In the genomic region with DNA sequence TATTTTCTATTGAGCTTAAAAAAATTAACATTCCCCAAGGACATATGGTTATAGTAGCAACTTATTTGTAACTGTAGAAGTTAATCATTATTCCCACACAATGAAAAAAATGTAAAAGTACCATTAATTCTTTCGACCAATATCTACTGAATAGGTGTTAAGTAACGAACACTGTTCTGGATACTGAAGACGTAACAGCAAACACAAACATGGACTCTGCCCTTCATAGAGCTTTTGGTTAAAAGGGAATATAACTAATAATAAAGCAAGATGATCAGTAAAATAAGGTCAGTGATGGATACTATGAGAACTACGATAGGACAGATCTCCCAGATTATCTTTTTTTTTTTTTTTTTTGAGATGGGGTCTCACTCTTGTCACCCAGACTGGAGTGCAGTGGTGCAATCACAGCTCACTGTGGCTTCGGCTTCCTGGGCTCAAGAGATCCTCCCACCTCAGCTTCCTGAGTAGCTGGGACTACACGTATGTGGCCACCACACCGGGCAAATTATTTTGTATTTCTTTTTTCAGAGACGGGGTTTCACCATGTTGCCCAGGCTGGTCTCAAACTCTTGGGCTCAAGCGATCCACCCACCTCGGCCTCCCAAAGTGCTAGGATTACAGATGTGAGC, we compare ENCODE assay signal across 17 cellular contexts.
DNase-seq lines count a peak whose midpoint lies in the region; ATAC-seq and TF ChIP-seq lines count a peak whose summit lies in the region.
"Had no signal": no experiment of that assay in that cellular context is flagged by ENCODE, and none has a peak within 500 bp of the region (broad histone marks: within the 10 kb centered on the region; RNA-seq: fewer than 3 reads in every experiment).

No MANE protein-coding gene starts in this region.

- H3K27ac ChIP-seq in endodermal cell (ENCODE audit: low read depth, low read length): no peak overlapping the region
- no peak overlapping the region for H3K27ac ChIP-seq in osteoblast (ENCODE audit: low read depth, low read length)
- H3K27ac ChIP-seq: HL-60 had no signal

- DNase-seq in natural killer cell (no peak), endodermal cell (no peak), osteoblast (ENCODE audit: insufficient read length, low spot score, missing footprints) (peak; percentile 19), SW 1271 (lab: John Stamatoyannopoulos, UW) (no peak), AG08396 (ENCODE audit: low spot score) (no peak), middle frontal gyrus (ENCODE audit: extremely low spot score, low spot score) (no peak)
- DNase-seq in natural killer cell treated with Interleukin-12 subunit alpha and Interleukin-12 subunit beta and Interleukin-15 and Interleukin-18, amount 100 ng/mL, for 72 hours (ENCODE audit: low spot score): no peak
- DNase-seq: 8988T; BE2C; C1 segment of cervical spinal cord; Caco-2; CD4-positive, CD25-positive, alpha-beta regulatory T cell; GDM1; HCEC 1CT; IMR-90 had no signal

- WGBS in endodermal cell (ENCODE audit: insufficient coverage in 1 of 2, insufficient read length in 1 of 2), 2 experiments: 94 to 96% methylated on average over 8 to 10 of the region's 10 CpGs

- H3K4me2 ChIP-seq in osteoblast (ENCODE audit: insufficient read depth, low read length): no peak overlapping the region

- peaks cover 31% of the 10 kb centered on the region for H3K79me2 ChIP-seq in osteoblast (ENCODE audit: insufficient read depth, low read length)

- no peaks in the 10 kb centered on the region for H3K27me3 Mint-ChIP-seq in natural killer cell (ENCODE audit: low read depth in 2 of 2)
- H3K27me3 Mint-ChIP-seq in natural killer cell treated with Interleukin-12 subunit alpha and Interleukin-12 subunit beta and Interleukin-15 and Interleukin-18, amount 100 ng/mL, for 72 hours: no peaks in the 10 kb centered on the region
- H3K27me3 Mint-ChIP-seq in endodermal cell (ENCODE audit: insufficient read depth): no peaks in the 10 kb centered on the region
- H3K27me3 Mint-ChIP-seq: CD4-positive, CD25-positive, alpha-beta regulatory T cell had no signal

- TF ChIP-seq CTCF in natural killer cell (IDR thresholded peaks at IDR 0.05) (no peak), endodermal cell (conservative IDR thresholded peaks at IDR 0.05) (no peak), osteoblast (IDR thresholded peaks at IDR 0.05; ENCODE audit: extremely low read depth, low read depth, low read length) (no peak)

- intact Hi-C loops in natural killer cell (cut with micrococcal nuclease): no loop called here

- no peak overlapping the region for H3K27ac Mint-ChIP-seq in natural killer cell
- H3K27ac Mint-ChIP-seq in natural killer cell treated with Interleukin-12 subunit alpha and Interleukin-12 subunit beta and Interleukin-15 and Interleukin-18, amount 100 ng/mL, for 72 hours: no peak overlapping the region
- H3K27ac Mint-ChIP-seq in endodermal cell: peak overlapping the region; percentile 68
- H3K27ac Mint-ChIP-seq: CD4-positive, CD25-positive, alpha-beta regulatory T cell had no signal

- H2AFZ ChIP-seq in osteoblast (ENCODE audit: low read length): no peak overlapping the region

- no peaks in the 10 kb centered on the region for H3K9me3 Mint-ChIP-seq in natural killer cell
- no peaks in the 10 kb centered on the region for H3K9me3 Mint-ChIP-seq in natural killer cell treated with Interleukin-12 subunit alpha and Interleukin-12 subunit beta and Interleukin-15 and Interleukin-18, amount 100 ng/mL, for 72 hours
- no peaks in the 10 kb centered on the region for H3K9me3 Mint-ChIP-seq in endodermal cell

- H3K36me3 ChIP-seq in endodermal cell (ENCODE audit: control insufficient read depth, insufficient read depth, low read length) (peaks cover 26% of the 10 kb centered on the region), osteoblast (ENCODE audit: insufficient read depth, low read length) (peaks cover 14% of the 10 kb centered on the region)
- H3K36me3 ChIP-seq: BE2C had no signal

- no peaks in the 10 kb centered on the region for H4K20me1 ChIP-seq in osteoblast (ENCODE audit: insufficient read depth, low read length)

- no peak overlapping the region for H3K9ac ChIP-seq in endodermal cell (ENCODE audit: extremely low read depth, low read length, poor library complexity, severe bottlenecking)

- H3K4me3 Mint-ChIP-seq in natural killer cell (no peak overlapping the region), endodermal cell (no peak overlapping the region)
- H3K4me3 Mint-ChIP-seq in natural killer cell treated with Interleukin-12 subunit alpha and Interleukin-12 subunit beta and Interleukin-15 and Interleukin-18, amount 100 ng/mL, for 72 hours: no peak overlapping the region
- H3K4me3 Mint-ChIP-seq: CD4-positive, CD25-positive, alpha-beta regulatory T cell had no signal

- H3K36me3 Mint-ChIP-seq in natural killer cell (no peaks in the 10 kb centered on the region), endodermal cell (ENCODE audit: low read depth) (peaks cover 21% of the 10 kb centered on the region)
- no peaks in the 10 kb centered on the region for H3K36me3 Mint-ChIP-seq in natural killer cell treated with Interleukin-12 subunit alpha and Interleukin-12 subunit beta and Interleukin-15 and Interleukin-18, amount 100 ng/mL, for 72 hours
- H3K36me3 Mint-ChIP-seq: CD4-positive, CD25-positive, alpha-beta regulatory T cell had no signal

- peak in 2 of 3 donors; percentile 41 to 54 for ATAC-seq in natural killer cell
- no peak for ATAC-seq in natural killer cell treated with Interleukin-12 subunit alpha and Interleukin-12 subunit beta and Interleukin-15 and Interleukin-18, amount 100 ng/mL, for 72 hours
- ATAC-seq: K562 had no signal

- no peaks in the 10 kb centered on the region for H3K27me3 ChIP-seq in endodermal cell (ENCODE audit: control insufficient read depth, insufficient read depth, low read length, poor library complexity, severe bottlenecking)
- H3K27me3 ChIP-seq in osteoblast (ENCODE audit: insufficient read depth, low read length): no peaks in the 10 kb centered on the region

- H3K4me1 Mint-ChIP-seq in natural killer cell: peaks cover 0 to 5% of the 10 kb centered on the region in 2 donors
- H3K4me1 Mint-ChIP-seq in natural killer cell treated with Interleukin-12 subunit alpha and Interleukin-12 subunit beta and Interleukin-15 and Interleukin-18, amount 100 ng/mL, for 72 hours (ENCODE audit: low read depth in 2 of 2): peaks cover 0 to 3% of the 10 kb centered on the region in 2 donors
- H3K4me1 Mint-ChIP-seq in endodermal cell: peaks cover 21% of the 10 kb centered on the region
- H3K4me1 Mint-ChIP-seq: CD4-positive, CD25-positive, alpha-beta regulatory T cell had no signal

- peaks cover 21% of the 10 kb centered on the region for H3K4me1 ChIP-seq in endodermal cell (ENCODE audit: control insufficient read depth, insufficient read depth, low read length)
- no peaks in the 10 kb centered on the region for H3K4me1 ChIP-seq in osteoblast (ENCODE audit: insufficient read depth, low read length)
- H3K4me1 ChIP-seq: BE2C had no signal

- H3K4me3 ChIP-seq in endodermal cell (ENCODE audit: low read length): no peak overlapping the region
- no peak overlapping the region for H3K4me3 ChIP-seq in osteoblast (ENCODE audit: insufficient read depth, low read length)
- H3K4me3 ChIP-seq: K562 had no signal

- H3K9me3 ChIP-seq in endodermal cell (ENCODE audit: control insufficient read depth, low read length) (no peaks in the 10 kb centered on the region), osteoblast (ENCODE audit: low read depth, low read length) (no peaks in the 10 kb centered on the region)
- H3K9me3 ChIP-seq: BE2C, Caco-2 had no signal

Comparison
In these comparisons a context has a peak if more than half of its experiments do, and no peak if none do; other contexts are left out.
1. ATAC-seq: peak in natural killer cell (2 of 3); none in natural killer cell treated with Interleukin-12 subunit alpha and Interleukin-12 subunit beta and Interleukin-15 and Interleukin-18, amount 100 ng/mL, for 72 hours (0 of 2).